4 cellular contexts compared by ENCODE assay signal in the genomic region with DNA sequence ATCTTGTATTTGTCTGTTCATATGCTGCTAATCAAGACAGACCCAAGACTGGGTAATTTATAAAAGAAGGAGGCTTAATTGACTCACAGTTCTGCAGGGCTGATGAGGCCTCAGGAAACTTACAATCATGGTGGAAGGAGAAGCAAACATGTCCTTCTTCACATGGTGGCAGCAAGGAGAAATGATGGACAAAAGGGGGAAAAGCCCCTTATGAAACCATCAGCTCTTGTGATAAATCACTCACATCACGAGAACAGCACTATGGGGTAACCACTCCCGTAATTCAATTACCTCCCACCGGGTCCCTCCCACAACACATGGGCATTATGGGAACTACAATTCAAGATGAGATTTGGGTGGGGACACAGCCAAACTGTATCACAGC.
DNase-seq lines count a peak whose midpoint lies in the region; ATAC-seq, FAIRE-seq and TF ChIP-seq lines count a peak whose summit lies in the region.
"Not testable (repeated sequence)": the region's sequence is repeated elsewhere in the genome, so short reads cannot be mapped to it uniquely, and the experiment has no call there.

No MANE protein-coding gene starts in this region.

- not testable (repeated sequence) for H3K4me2 ChIP-seq in HepG2 (ENCODE audit: low read depth, low read length)

- not testable (repeated sequence) for DNase-seq in activated CD4-positive, alpha-beta T cell treated with anti-CD3 and anti-CD28 coated beads, Interleukin-2, amount 10 ng/mL, durations not matched to agents 7 days and 5 days; HepG2 (ENCODE audit: low spot score); progenitor cell of endocrine pancreas (ENCODE audit: low spot score, unreplicated experiment)

- POLR2A ChIA-PET in activated CD4-positive, alpha-beta T cell treated with anti-CD3 and anti-CD28 coated beads, Interleukin-2, amount 10 ng/mL, durations not matched to agents 7 days and 5 days (lab: Charles Lee): not testable (repeated sequence)
- POLR2A ChIA-PET in HepG2 (lab: Yijun Ruan, JAX): interaction anchor here (0.8 to 4.6 kb wide), 9 partner anchors 8 to 162 kb away, joined by 3 to 83 read pairs (median 4); no protein-coding TSS in a partner anchor

- not testable (repeated sequence) for H2AFZ ChIP-seq in HepG2 (ENCODE audit: low read length)

- intact Hi-C loops in HepG2 (cut with micrococcal nuclease; ENCODE audit: unreplicated experiment): not testable (repeated sequence)

- TF ChIP-seq CTCF in VCaP (conservative IDR thresholded peaks at IDR 0.05); HepG2 (CRISPR knock-in tag; IDR thresholded peaks at IDR 0.05); progenitor cell of endocrine pancreas (IDR thresholded peaks at IDR 0.05; ENCODE audit: unreplicated experiment): not testable (repeated sequence)

- peaks cover 5 to 11% of the 10 kb centered on the region in 2 experiments; a peak in 2 of 5 replicates for H3K36me3 ChIP-seq in HepG2 (replicated peaks in 1 of 2; ENCODE audit: control insufficient read depth in 1 of 2, insufficient read depth in 2 of 2, low read length in 2 of 2)

- not testable (repeated sequence) for H3K27me3 Mint-ChIP-seq in activated CD4-positive, alpha-beta T cell treated with anti-CD3 and anti-CD28 coated beads, Interleukin-2, amount 10 ng/mL, durations not matched to agents 7 days and 5 days; progenitor cell of endocrine pancreas

- not testable (repeated sequence) for H3K4me1 Mint-ChIP-seq in activated CD4-positive, alpha-beta T cell treated with anti-CD3 and anti-CD28 coated beads, Interleukin-2, amount 10 ng/mL, durations not matched to agents 7 days and 5 days; progenitor cell of endocrine pancreas (ENCODE audit: low read depth)

- H3K27me3 ChIP-seq in HepG2 (ENCODE audit: control insufficient read depth in 1 of 2, insufficient read depth in 2 of 2, low read length in 2 of 2): not testable (repeated sequence)

- not testable (repeated sequence) for H3K9me3 Mint-ChIP-seq in activated CD4-positive, alpha-beta T cell treated with anti-CD3 and anti-CD28 coated beads, Interleukin-2, amount 10 ng/mL, durations not matched to agents 7 days and 5 days; progenitor cell of endocrine pancreas (ENCODE audit: low read depth)

- not testable (repeated sequence) for TF ChIP-seq POLR2A in HepG2 (IDR thresholded peaks at IDR 0.05; ENCODE audit: insufficient read depth in 1 of 2, low read depth in 2 of 2, low read length in 2 of 2)

- not testable (repeated sequence) for H3K36me3 Mint-ChIP-seq in activated CD4-positive, alpha-beta T cell treated with anti-CD3 and anti-CD28 coated beads, Interleukin-2, amount 10 ng/mL, durations not matched to agents 7 days and 5 days (ENCODE audit: low read depth)
- H3K36me3 Mint-ChIP-seq in progenitor cell of endocrine pancreas (ENCODE audit: insufficient read depth): peaks cover 24% of the 10 kb centered on the region

- H3K4me3 Mint-ChIP-seq in activated CD4-positive, alpha-beta T cell treated with anti-CD3 and anti-CD28 coated beads, Interleukin-2, amount 10 ng/mL, durations not matched to agents 7 days and 5 days; progenitor cell of endocrine pancreas (ENCODE audit: low read depth): not testable (repeated sequence)

- not testable (repeated sequence) for H3K9me3 ChIP-seq in HepG2 (ENCODE audit: low read length)

- not testable (repeated sequence) for TF ChIP-seq RAD21 in HepG2 (CRISPR knock-in tag; IDR thresholded peaks at IDR 0.05)

- in situ Hi-C loops in HepG2 (cut with HindIII; ENCODE audit: extremely low pct_ligation_motif_present, low pct_unique_long_range_greater_than_20kb): loop anchor here (25.0 kb wide), 1 partner anchor 300 kb away; no protein-coding TSS in a partner anchor

- CTCF ChIA-PET in activated CD4-positive, alpha-beta T cell treated with anti-CD3 and anti-CD28 coated beads, Interleukin-2, amount 10 ng/mL, durations not matched to agents 7 days and 5 days (lab: Charles Lee): not testable (repeated sequence)
- CTCF ChIA-PET in HepG2 (lab: Yijun Ruan, JAX; ENCODE audit: low intra/inter-chr PET ratio, low total read pairs): interaction anchor here (10.3 kb wide), 1 partner anchor 162 kb away, joined by 213 read pairs; no protein-coding TSS in a partner anchor

- H3K79me2 ChIP-seq in HepG2 (ENCODE audit: insufficient read depth, low read length): not testable (repeated sequence)

- 98% methylated on average over 3 of the region's 3 CpGs for WGBS in HepG2 (ENCODE audit: low lambda C conversion rate)

- not testable (repeated sequence) for TF ChIP-seq EP300 in HepG2 (IDR thresholded peaks at IDR 0.05; ENCODE audit: low read depth in 2 of 2, low read length in 2 of 2); HepG2 (CRISPR knock-in tag; IDR thresholded peaks at IDR 0.05; ENCODE audit: borderline replicate concordance)

- not testable (repeated sequence) for H4K20me1 ChIP-seq in HepG2 (ENCODE audit: insufficient read depth, low read length)

- not testable (repeated sequence) for H3K4me3 ChIP-seq in HepG2 (replicated peaks in 1 of 3; ENCODE audit: insufficient read depth in 1 of 3, low read depth in 2 of 3, low read length in 3 of 3)

- H3K9ac ChIP-seq in HepG2 (ENCODE audit: insufficient read depth, low read depth, low read length): not testable (repeated sequence)

- not testable (repeated sequence) for FAIRE-seq in HepG2 (lab: Jason Lieb, UNC)

- H3K27ac Mint-ChIP-seq in activated CD4-positive, alpha-beta T cell treated with anti-CD3 and anti-CD28 coated beads, Interleukin-2, amount 10 ng/mL, durations not matched to agents 7 days and 5 days: peak overlapping the region; percentile 55
- H3K27ac Mint-ChIP-seq in progenitor cell of endocrine pancreas: peak overlapping the region; percentile 12

- ATAC-seq in HepG2: not testable (repeated sequence)

- not testable (repeated sequence) for BruUV-seq in HepG2 (replicated peaks; lab: Mats Ljungman, UMichigan)

- H3K27ac ChIP-seq in VCaP (peak overlapping the region; percentile 24; the same call in 1 of the 2 replicates), HepG2 (ENCODE audit: extremely low read length, insufficient read depth, low read length) (peak overlapping the region; percentile 7)

- H3K4me1 ChIP-seq in HepG2 (ENCODE audit: insufficient read depth, low read length): peaks cover 39% of the 10 kb centered on the region

TF ChIP-seq in HepG2, 621 proteins besides CTCF, POLR2A, EP300 and RAD21 (continues in another document):
- TF ChIP-seq ZNF724P (CRISPR knock-in tag; IDR thresholded peaks at IDR 0.05; ENCODE audit: borderline replicate concordance) (0 out of 2 replicates have a peak, but pooled peaks have one; percentile 22), SMYD3 (CRISPR knock-in tag; IDR thresholded peaks at IDR 0.05) (0 out of 2 replicates have a peak, but pooled peaks have one; percentile 16), ZNF513 (CRISPR knock-in tag; conservative IDR thresholded peaks at IDR 0.05) (0 out of 2 replicates have a peak, but pooled peaks have one; percentile 10), MED13 (CRISPR knock-in tag; IDR thresholded peaks at IDR 0.05) (peak; percentile 9; the same call in 1 of the 2 replicates), ZSCAN22 (CRISPR knock-in tag; IDR thresholded peaks at IDR 0.05) (peak; percentile 65; the same call in 1 of the 2 replicates), ARNT2 (CRISPR knock-in tag; IDR thresholded peaks at IDR 0.05; ENCODE audit: low read depth) (0 out of 2 replicates have a peak, but pooled peaks have one; percentile 9), ZBTB3 (CRISPR knock-in tag; IDR thresholded peaks at IDR 0.05; ENCODE audit: borderline replicate concordance, low read depth) (peak; percentile 81; the same call in 1 of the 2 replicates), ZNF883 (CRISPR knock-in tag; IDR thresholded peaks at IDR 0.05; ENCODE audit: not compliant biosample characterization) (peak; percentile 3), ZNF850 (CRISPR knock-in tag; conservative IDR thresholded peaks at IDR 0.05) (0 out of 2 replicates have a peak, but pooled peaks have one; percentile 16), ZFX (CRISPR knock-in tag; IDR thresholded peaks at IDR 0.05; ENCODE audit: low read depth) (peak; percentile 31; the same call in 1 of the 2 replicates), ZFAT (CRISPR knock-in tag; conservative IDR thresholded peaks at IDR 0.05) (0 out of 2 replicates have a peak, but pooled peaks have one; percentile 66), TOPORS (CRISPR knock-in tag; IDR thresholded peaks at IDR 0.05) (0 out of 2 replicates have a peak, but pooled peaks have one; percentile 37), ZNF878 (CRISPR knock-in tag; IDR thresholded peaks at IDR 0.05) (0 out of 2 replicates have a peak, but pooled peaks have one; percentile 10), FOSL1 (CRISPR knock-in tag; IDR thresholded peaks at IDR 0.05; ENCODE audit: borderline replicate concordance) (peak; percentile 30; the same call in 1 of the 2 replicates)
- TF ChIP-seq, protein P1, sequence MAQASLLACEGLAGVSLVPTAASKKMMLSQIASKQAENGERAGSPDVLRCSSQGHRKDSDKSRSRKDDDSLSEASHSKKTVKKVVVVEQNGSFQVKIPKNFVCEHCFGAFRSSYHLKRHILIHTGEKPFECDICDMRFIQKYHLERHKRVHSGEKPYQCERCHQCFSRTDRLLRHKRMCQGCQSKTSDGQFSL (CRISPR knock-in tag; IDR thresholded peaks at IDR 0.05): 0 out of 2 replicates have a peak, but pooled peaks have one; percentile 36
